ENCODE assay signal across 1 cellular context in genomic region chr5:125668904-125669303, GRCh38.
A peak's percentile ranks its signal among the peaks of the same experiment; 100 is the strongest.
TF ChIP-seq lines count a peak whose summit lies in the region.

No MANE protein-coding gene starts in this region.

TF ChIP-seq in H1, 55 proteins besides CTCF, POLR2A, EP300 and RAD21 (continued from another document):
- TF ChIP-seq CHD2 (IDR thresholded peaks at IDR 0.05; ENCODE audit: low read length) = no peak
- TF ChIP-seq KDM1A (IDR thresholded peaks at IDR 0.05; ENCODE audit: borderline replicate concordance, low read length) = no peak
- TF ChIP-seq CBX8 (IDR thresholded peaks at IDR 0.05; ENCODE audit: borderline replicate concordance, low read depth, low read length) = no peak
- TF ChIP-seq SP2 (IDR thresholded peaks at IDR 0.05; ENCODE audit: low read length) = no peak
- no peak for TF ChIP-seq HDAC2 (IDR thresholded peaks at IDR 0.05; ENCODE audit: borderline replicate concordance in 1 of 2, low read depth in 2 of 2, low read length in 2 of 2)
- TF ChIP-seq HDAC6 (IDR thresholded peaks at IDR 0.05; ENCODE audit: low read depth, low read length) = no peak
- no peak for TF ChIP-seq RFX5 (IDR thresholded peaks at IDR 0.05; ENCODE audit: borderline replicate concordance, low read depth, low read length)
- peak; percentile 94 for TF ChIP-seq TCF12 (IDR thresholded peaks at IDR 0.05; ENCODE audit: low read depth, low read length)
- no peak for TF ChIP-seq SP1 (IDR thresholded peaks at IDR 0.05; ENCODE audit: low read depth, low read length)
- no peak for TF ChIP-seq E2F6 (IDR thresholded peaks at IDR 0.05)
- no peak for TF ChIP-seq RXRA (IDR thresholded peaks at IDR 0.05; ENCODE audit: insufficient read depth, low read depth, low read length)
- no peak for TF ChIP-seq EZH2 (IDR thresholded peaks at IDR 0.05; ENCODE audit: low read depth, low read length, severe bottlenecking)
- TF ChIP-seq SAP30 (IDR thresholded peaks at IDR 0.05; ENCODE audit: insufficient read depth, insufficient replicate concordance, low read length) = no peak
- TF ChIP-seq CREB1 (IDR thresholded peaks at IDR 0.05) = no peak
- TF ChIP-seq GABPA (IDR thresholded peaks at IDR 0.05; ENCODE audit: borderline replicate concordance, insufficient read depth, low read length) = no peak
- no peak for TF ChIP-seq SP4 (IDR thresholded peaks at IDR 0.05; ENCODE audit: low read length)
- TF ChIP-seq USF2 (IDR thresholded peaks at IDR 0.05; ENCODE audit: low read length) = no peak
- no peak for TF ChIP-seq FOSL1 (IDR thresholded peaks at IDR 0.05; ENCODE audit: insufficient read depth, low read depth, low read length)
- no peak for TF ChIP-seq CBX5 (IDR thresholded peaks at IDR 0.05; ENCODE audit: low read depth, low read length)
- TF ChIP-seq KDM5A (IDR thresholded peaks at IDR 0.05; ENCODE audit: low read length) = no peak
- peak; percentile 86 for TF ChIP-seq TEAD4 (IDR thresholded peaks at IDR 0.05; ENCODE audit: low read depth, low read length)
- TF ChIP-seq KDM4A (IDR thresholded peaks at IDR 0.05; ENCODE audit: low read depth, low read length, severe bottlenecking) = no peak
